8 cellular contexts compared by ENCODE assay signal in the genomic region with DNA sequence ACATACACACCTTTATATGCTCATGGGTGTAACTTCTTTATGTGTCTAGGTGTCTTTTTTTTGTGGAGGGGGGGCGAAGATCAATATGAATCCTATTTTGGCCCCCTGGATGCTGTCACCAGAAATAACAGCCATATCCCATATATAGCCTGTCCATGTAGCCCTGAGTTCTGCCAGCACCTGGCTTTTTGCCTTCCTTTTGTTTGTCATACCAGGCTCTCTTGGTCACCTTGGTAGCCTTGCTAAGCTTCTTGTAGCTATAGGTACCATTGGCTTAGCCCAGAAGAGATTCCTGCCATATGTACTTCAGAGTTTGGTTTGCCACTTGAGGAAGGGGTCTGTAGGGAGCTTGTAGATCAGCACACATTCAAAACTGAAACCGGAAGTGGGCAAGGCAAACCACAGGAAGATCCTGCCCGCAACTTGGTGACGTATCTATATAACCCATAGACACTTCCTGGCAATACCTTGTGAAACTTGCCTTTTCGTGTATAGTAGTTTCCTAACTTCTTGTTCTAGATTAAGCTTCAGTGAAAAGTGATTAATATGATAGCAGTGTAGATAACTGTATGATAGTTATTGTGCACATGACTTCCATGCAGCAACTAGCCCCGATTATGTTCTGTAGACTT. TPM values are rescaled to one million over a fixed set of nuclear protein-coding genes. Genes with fewer than 3 reads are reported as not detected.
DNase-seq lines count a peak whose midpoint lies in the region; ATAC-seq and TF ChIP-seq lines count a peak whose summit lies in the region.

No MANE protein-coding gene starts in this region.

- DNase-seq in CMK (ENCODE audit: low read depth) (peak; percentile 84), Karpas-422 (peak; percentile 86), left ventricle myocardium superior (no peak), NCI-H146 (lab: John Stamatoyannopoulos, UW) (no peak), progenitor cell of endocrine pancreas (ENCODE audit: low spot score, unreplicated experiment) (no peak)
- peak; percentile 62 to 70 for DNase-seq in activated CD8-positive, alpha-beta memory T cell treated with anti-CD3 and anti-CD28 coated beads for 1 hour (ENCODE audit: extremely low read depth in 1 of 2, low read depth in 1 of 2)
- peak; percentile 78 to 91 for DNase-seq in stimulated activated CD8-positive, alpha-beta memory T cell treated with anti-CD3 and anti-CD28 coated beads, Interleukin-7, amount 100 ng/mL, for 4 hours (ENCODE audit: low read depth in 2 of 2)

- H3K4me3 Mint-ChIP-seq in progenitor cell of endocrine pancreas (ENCODE audit: low read depth), result no peak overlapping the region

- H2AFZ ChIP-seq in Karpas-422 (ENCODE audit: low read length), result no peak overlapping the region

- H3K4me3 ChIP-seq in Karpas-422 (ENCODE audit: low read length), result peak overlapping the region; percentile 17; the same call in 1 of the 2 replicates

- H3K27ac ChIP-seq in Karpas-422 (ENCODE audit: low read length), result no peak overlapping the region

- no peak for TF ChIP-seq CTCF in progenitor cell of endocrine pancreas (IDR thresholded peaks at IDR 0.05; ENCODE audit: unreplicated experiment)

- no peaks in the 10 kb centered on the region for H3K27me3 Mint-ChIP-seq in progenitor cell of endocrine pancreas

- ATAC-seq in GM21528 (IDR thresholded peaks at IDR 0.05; ENCODE audit: low FRiP score, unreplicated experiment) (peak; percentile 96), left ventricle myocardium superior (peak; percentile 88)

- intact Hi-C loops in left ventricle myocardium superior (cut with micrococcal nuclease), result no loop called here

- H3K27ac Mint-ChIP-seq in progenitor cell of endocrine pancreas, result no peak overlapping the region

- H3K36me3 Mint-ChIP-seq in progenitor cell of endocrine pancreas (ENCODE audit: insufficient read depth), result peaks cover 2% of the 10 kb centered on the region

- H3K79me2 ChIP-seq in Karpas-422 (ENCODE audit: low read length), result peaks cover 88% of the 10 kb centered on the region

- H3K4me1 Mint-ChIP-seq in progenitor cell of endocrine pancreas (ENCODE audit: low read depth), result peaks cover 6% of the 10 kb centered on the region

- no peaks in the 10 kb centered on the region for H3K9me3 ChIP-seq in Karpas-422 (ENCODE audit: low read length)

- peak overlapping the region; percentile 25 for H3K4me2 ChIP-seq in Karpas-422 (ENCODE audit: low read depth, low read length, poor library complexity, severe bottlenecking)

- no peaks in the 10 kb centered on the region for H4K20me1 ChIP-seq in Karpas-422 (ENCODE audit: insufficient read depth, low read depth, low read length)

- no peaks in the 10 kb centered on the region for H3K9me2 ChIP-seq in Karpas-422 (replicated peaks; ENCODE audit: insufficient read depth, low read length)

- no peak overlapping the region for H3K9ac ChIP-seq in Karpas-422 (ENCODE audit: low read length)

- no peaks in the 10 kb centered on the region for H3K27me3 ChIP-seq in Karpas-422 (ENCODE audit: low read length)

- no peaks in the 10 kb centered on the region for H3K9me3 Mint-ChIP-seq in progenitor cell of endocrine pancreas (ENCODE audit: low read depth)

- H3K4me1 ChIP-seq in Karpas-422 (ENCODE audit: low read length), result peaks cover 12% of the 10 kb centered on the region

- H3K36me3 ChIP-seq in Karpas-422 (ENCODE audit: insufficient read depth, low read length), result no peaks in the 10 kb centered on the region

RNA-seq across cellular contexts. Expression of a gene that starts 11.9 kb away (rescaled TPM):
- 11.5 and 27.1 TPM in 2 replicates for total RNA-seq in Karpas-422 (2014; rRNA removed; shearing (Covaris generic); ENCODE audit: low replicate concordance)
- 5.1 TPM for total RNA-seq in left ventricle myocardium superior
- 17.8 and 21.5 TPM in 2 replicates for total RNA-seq in progenitor cell of endocrine pancreas

Comparison
In these comparisons a context has a peak if more than half of its experiments do, and no peak if none do; other contexts are left out.
1. DNase-seq: peak in CMK (single experiment), Karpas-422 (single experiment), activated CD8-positive, alpha-beta memory T cell treated with anti-CD3 and anti-CD28 coated beads for 1 hour (2 of 2) and stimulated activated CD8-positive, alpha-beta memory T cell treated with anti-CD3 and anti-CD28 coated beads, Interleukin-7, amount 100 ng/mL, for 4 hours (2 of 2); none in left ventricle myocardium superior (single experiment), NCI-H146 (single experiment) and progenitor cell of endocrine pancreas (single experiment).